20 cellular contexts compared by ENCODE assay signal in the genomic region with DNA sequence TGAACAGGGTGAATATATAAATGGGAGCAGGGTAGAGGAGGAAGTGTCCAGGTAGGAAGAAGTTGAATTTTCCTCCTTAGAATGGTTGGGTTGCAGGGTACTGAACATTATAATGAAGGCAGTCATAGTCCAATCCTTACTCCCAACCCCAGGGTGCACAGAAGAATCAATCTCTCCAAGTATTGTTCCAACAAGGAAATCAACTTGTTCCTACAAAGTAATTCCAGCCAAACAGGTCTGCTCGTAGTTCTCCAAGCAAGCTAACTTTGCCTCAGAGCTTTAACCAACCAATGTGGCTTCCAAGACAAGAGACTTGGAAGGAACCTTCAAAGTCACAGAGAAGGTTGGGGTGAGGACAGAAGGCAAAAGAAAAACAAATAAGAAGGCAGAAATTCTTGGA.
"Had no signal": no experiment of that assay in that cellular context is flagged by ENCODE, and none has a peak within 500 bp of the region (broad histone marks: within the 10 kb centered on the region; RNA-seq: fewer than 3 reads in every experiment).

No MANE protein-coding gene starts in this region.

- ATAC-seq: HepG2 had no signal

- DNase-seq: IMR-90, Kasumi-1, KG1, MM.1S, NCI-H1092 treated with DMSO at 0.1 percent for 48 hours, NCI-H1436, NCI-H187, NCI-H2029, NCI-H2081 treated with DMSO at 0.1 percent for 48 hours, NCI-H2171, NCI-H226, NCI-H446, NCI-H510A, NCI-H524 treated with DMSO at 0.1 percent for 48 hours, NCI-H69, NCI-H774, RPMI8226, SHP77, SK-N-SH had no signal

- H3K9me3 ChIP-seq: SK-N-SH had no signal
